In the genomic region with DNA sequence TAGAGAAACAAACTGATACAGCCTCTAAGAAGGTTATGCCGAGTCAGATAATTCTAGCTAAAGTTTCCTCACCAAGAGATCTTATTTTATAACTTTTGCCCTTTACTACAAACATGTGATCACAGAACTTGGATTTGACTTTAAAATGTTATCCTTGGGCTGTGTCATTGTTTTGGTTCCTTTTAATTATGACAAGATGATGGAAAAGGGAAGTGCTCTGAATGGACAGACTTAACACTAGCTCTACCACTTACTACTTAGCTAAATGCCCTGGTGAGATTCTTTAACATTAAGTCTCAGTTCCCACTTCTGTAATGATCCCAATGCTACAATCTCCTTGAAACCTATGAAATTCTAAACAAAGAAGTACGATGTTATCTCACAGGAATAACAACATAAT, we compare ENCODE assay signal across 19 cellular contexts.
DNase-seq lines count a peak whose midpoint lies in the region; ATAC-seq and TF ChIP-seq lines count a peak whose summit lies in the region.
"Had no signal": no experiment of that assay in that cellular context is flagged by ENCODE, and none has a peak within 500 bp of the region (broad histone marks: within the 10 kb centered on the region; RNA-seq: fewer than 3 reads in every experiment).

No MANE protein-coding gene starts in this region.

- no peak overlapping the region for H3K4me3 ChIP-seq in SK-N-SH (ENCODE audit: low read depth in 2 of 2, low read length in 1 of 2)
- H3K4me3 ChIP-seq: breast epithelium, left lung, mucosa of descending colon, transverse colon had no signal

- H3K4me2 ChIP-seq in SK-N-SH = no peak overlapping the region

- peaks cover 0 to 5% of the 10 kb centered on the region in 2 experiments; a peak in 1 of 4 replicates for H3K4me1 ChIP-seq in SK-N-SH (ENCODE audit: control insufficient read depth in 1 of 2, insufficient read depth in 2 of 2, low read depth in 1 of 2, low read length in 1 of 2)
- H3K4me1 ChIP-seq: breast epithelium, left lung, transverse colon had no signal

- H3K27ac Mint-ChIP-seq in chondrocyte (ENCODE audit: unreplicated experiment) = peak overlapping the region; percentile 80
- H3K27ac Mint-ChIP-seq in stimulated activated naive B cell treated with anti-CD40 and anti-IgM and Interleukin-4, amounts not matched to agents 10 μg/mL and 1 μg/mL and 100 μg/mL, for 72 hours = no peak overlapping the region
- no peak overlapping the region for H3K27ac Mint-ChIP-seq in activated naive CD4-positive, alpha-beta T cell treated with anti-CD3 and anti-CD28 coated beads for 36 hours
- H3K27ac Mint-ChIP-seq: activated T-helper 17 cell treated with anti-CD3 and anti-CD28 coated beads, Interleukin-2, amount 50 U/mL, for 72 hours; T-helper 1 cell treated with Interleukin-12 subunit alpha and Interleukin-12 subunit beta and Interleukin-4 antibody, amounts not matched to agents 30 μg/mL and 1 μg/mL, for 36 hours had no signal

- peaks cover under 1% of the 10 kb centered on the region for H3K9me3 Mint-ChIP-seq in chondrocyte (ENCODE audit: low read depth)
- H3K9me3 Mint-ChIP-seq in stimulated activated naive B cell treated with anti-CD40 and anti-IgM and Interleukin-4, amounts not matched to agents 10 μg/mL and 1 μg/mL and 100 μg/mL, for 72 hours = peaks cover 0 to under 1% of the 10 kb centered on the region in 2 donors
- H3K9me3 Mint-ChIP-seq in activated naive CD4-positive, alpha-beta T cell treated with anti-CD3 and anti-CD28 coated beads for 36 hours = no peaks in the 10 kb centered on the region
- H3K9me3 Mint-ChIP-seq: activated T-helper 17 cell treated with anti-CD3 and anti-CD28 coated beads, Interleukin-2, amount 50 U/mL, for 72 hours; T-helper 1 cell treated with Interleukin-12 subunit alpha and Interleukin-12 subunit beta and Interleukin-4 antibody, amounts not matched to agents 30 μg/mL and 1 μg/mL, for 36 hours had no signal

- H3K4me3 Mint-ChIP-seq in chondrocyte (ENCODE audit: unreplicated experiment) = no peak overlapping the region
- H3K4me3 Mint-ChIP-seq in stimulated activated naive B cell treated with anti-CD40 and anti-IgM and Interleukin-4, amounts not matched to agents 10 μg/mL and 1 μg/mL and 100 μg/mL, for 72 hours = no peak overlapping the region
- H3K4me3 Mint-ChIP-seq in activated naive CD4-positive, alpha-beta T cell treated with anti-CD3 and anti-CD28 coated beads for 36 hours = no peak overlapping the region
- H3K4me3 Mint-ChIP-seq: activated T-helper 17 cell treated with anti-CD3 and anti-CD28 coated beads, Interleukin-2, amount 50 U/mL, for 72 hours; T-helper 1 cell treated with Interleukin-12 subunit alpha and Interleukin-12 subunit beta and Interleukin-4 antibody, amounts not matched to agents 30 μg/mL and 1 μg/mL, for 36 hours had no signal

- H3K27me3 ChIP-seq in SK-N-SH (ENCODE audit: insufficient read depth) = no peaks in the 10 kb centered on the region
- H3K27me3 ChIP-seq: breast epithelium, left lung, transverse colon had no signal

- peaks cover 2% of the 10 kb centered on the region for H3K36me3 Mint-ChIP-seq in chondrocyte (ENCODE audit: low read depth)
- H3K36me3 Mint-ChIP-seq in stimulated activated naive B cell treated with anti-CD40 and anti-IgM and Interleukin-4, amounts not matched to agents 10 μg/mL and 1 μg/mL and 100 μg/mL, for 72 hours = peaks cover 8 to 35% of the 10 kb centered on the region in 2 donors
- H3K36me3 Mint-ChIP-seq in activated naive CD4-positive, alpha-beta T cell treated with anti-CD3 and anti-CD28 coated beads for 36 hours (ENCODE audit: low read depth) = peaks cover 30% of the 10 kb centered on the region

- no peak overlapping the region for H3K27ac ChIP-seq in SK-N-SH (ENCODE audit: low read depth in 2 of 2, low read length in 1 of 2)
- H3K27ac ChIP-seq: breast epithelium, left lung, transverse colon had no signal

- no peak for TF ChIP-seq RAD21 in SK-N-SH (IDR thresholded peaks at IDR 0.05; ENCODE audit: low read length)

- H3K36me3 ChIP-seq in SK-N-SH (replicated peaks in 1 of 2; ENCODE audit: control insufficient read depth in 1 of 2, insufficient read depth in 2 of 2, low read length in 1 of 2) = peaks cover 5 to 27% of the 10 kb centered on the region in 2 experiments
- H3K36me3 ChIP-seq: breast epithelium had no signal

- 91% methylated on average over 2 of the region's 2 CpGs for WGBS in SK-N-SH (ENCODE audit: low lambda C conversion rate)

- H3K9me3 ChIP-seq in SK-N-SH = no peaks in the 10 kb centered on the region
- H3K9me3 ChIP-seq: breast epithelium, left lung, mucosa of descending colon, transverse colon had no signal

- no peaks in the 10 kb centered on the region for H3K79me2 ChIP-seq in SK-N-SH (ENCODE audit: insufficient read depth)

- peaks cover 16% of the 10 kb centered on the region for H3F3A ChIP-seq in SK-N-SH (replicated peaks; ENCODE audit: insufficient read depth)

- peak overlapping the region; percentile 67 for H2AFZ ChIP-seq in SK-N-SH (ENCODE audit: low read depth)

- no peak for ATAC-seq in SK-N-SH treated with all-trans-retinoic acid at 6 μM for 48 hours
- peak; percentile 81 to 82 for ATAC-seq in stimulated activated naive B cell treated with anti-CD40 and anti-IgM and Interleukin-4, amounts not matched to agents 10 μg/mL and 1 μg/mL and 100 μg/mL, for 72 hours (replicated peaks)
- ATAC-seq in HG02798 (IDR thresholded peaks at IDR 0.05; ENCODE audit: poor library complexity, unreplicated experiment) = no peak
- no peak for ATAC-seq in HG03565 (IDR thresholded peaks at IDR 0.05; ENCODE audit: unreplicated experiment)
- ATAC-seq: activated T-helper 17 cell treated with anti-CD3 and anti-CD28 coated beads, Interleukin-2, amount 50 U/mL, for 72 hours; left lung; mucosa of descending colon had no signal

- TF ChIP-seq EP300 in SK-N-SH (IDR thresholded peaks at IDR 0.05; ENCODE audit: borderline replicate concordance in 1 of 2, low read depth in 1 of 2, low read length in 1 of 2) = no peak

- TF ChIP-seq CTCF in SK-N-SH (IDR thresholded peaks at IDR 0.05) = no peak
- no peak for TF ChIP-seq CTCF in chondrocyte (IDR thresholded peaks at IDR 0.05)

- no peaks in the 10 kb centered on the region for H3K27me3 Mint-ChIP-seq in chondrocyte (ENCODE audit: low read depth)
- no peaks in the 10 kb centered on the region for H3K27me3 Mint-ChIP-seq in stimulated activated naive B cell treated with anti-CD40 and anti-IgM and Interleukin-4, amounts not matched to agents 10 μg/mL and 1 μg/mL and 100 μg/mL, for 72 hours
- no peaks in the 10 kb centered on the region for H3K27me3 Mint-ChIP-seq in activated naive CD4-positive, alpha-beta T cell treated with anti-CD3 and anti-CD28 coated beads for 36 hours (ENCODE audit: low read depth)
- H3K27me3 Mint-ChIP-seq: activated T-helper 17 cell treated with anti-CD3 and anti-CD28 coated beads, Interleukin-2, amount 50 U/mL, for 72 hours had no signal

- no peaks in the 10 kb centered on the region for H3K9me2 ChIP-seq in SK-N-SH

- peaks cover 46% of the 10 kb centered on the region for H3K4me1 Mint-ChIP-seq in chondrocyte (ENCODE audit: low read depth)
- peaks cover 5 to 8% of the 10 kb centered on the region in 2 donors for H3K4me1 Mint-ChIP-seq in stimulated activated naive B cell treated with anti-CD40 and anti-IgM and Interleukin-4, amounts not matched to agents 10 μg/mL and 1 μg/mL and 100 μg/mL, for 72 hours
- no peaks in the 10 kb centered on the region for H3K4me1 Mint-ChIP-seq in activated naive CD4-positive, alpha-beta T cell treated with anti-CD3 and anti-CD28 coated beads for 36 hours (ENCODE audit: low read depth)
- H3K4me1 Mint-ChIP-seq: activated T-helper 17 cell treated with anti-CD3 and anti-CD28 coated beads, Interleukin-2, amount 50 U/mL, for 72 hours had no signal

- H4K20me1 ChIP-seq in SK-N-SH (ENCODE audit: insufficient read depth) = no peaks in the 10 kb centered on the region

- CTCF ChIA-PET in SK-N-SH (lab: Yijun Ruan, JAX) = no interaction called here
- CTCF ChIA-PET in activated naive CD4-positive, alpha-beta T cell treated with anti-CD3 and anti-CD28 coated beads for 36 hours (lab: Charles Lee) = no interaction called here

- DNase-seq in SK-N-SH = no peak
- DNase-seq in MV-4-11 (lab: John Stamatoyannopoulos, UW) = peak; percentile 92
- no peak for DNase-seq in chondrocyte (ENCODE audit: low spot score)
- no peak for DNase-seq in stimulated activated naive B cell treated with anti-CD40 and anti-IgM and Interleukin-4, amounts not matched to agents 10 μg/mL and 1 μg/mL and 100 μg/mL, for 72 hours
- DNase-seq in activated naive CD4-positive, alpha-beta T cell treated with anti-CD3 and anti-CD28 coated beads for 36 hours = no peak
- DNase-seq: 8988T, C1 segment of cervical spinal cord, HCEC 1CT, left lung, mucosa of descending colon, NCI-H146, NCI-H82, transverse colon had no signal

- H3K9ac ChIP-seq in SK-N-SH = no peak overlapping the region

- intact Hi-C loops in activated naive CD4-positive, alpha-beta T cell treated with anti-CD3 and anti-CD28 coated beads for 36 hours (cut with micrococcal nuclease) = no loop called here

- POLR2A ChIA-PET in SK-N-SH (lab: Yijun Ruan, JAX) = no interaction called here

TF ChIP-seq in SK-N-SH, 30 proteins besides CTCF, POLR2A, EP300 and RAD21 (continues in another document):
- no peak for TF ChIP-seq GABPA (IDR thresholded peaks at IDR 0.05; ENCODE audit: low read depth)
- TF ChIP-seq, protein P1, sequence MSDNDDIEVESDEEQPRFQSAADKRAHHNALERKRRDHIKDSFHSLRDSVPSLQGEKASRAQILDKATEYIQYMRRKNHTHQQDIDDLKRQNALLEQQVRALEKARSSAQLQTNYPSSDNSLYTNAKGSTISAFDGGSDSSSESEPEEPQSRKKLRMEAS (IDR thresholded peaks at IDR 0.05; ENCODE audit: low read depth) = no peak
- TF ChIP-seq CHD2 (IDR thresholded peaks at IDR 0.05; ENCODE audit: low read length, partially characterized antibody) = no peak
- TF ChIP-seq EZH2phosphoT487 (IDR thresholded peaks at IDR 0.05; ENCODE audit: borderline replicate concordance, low read depth) = no peak

TF ChIP-seq in SK-N-SH treated with all-trans-retinoic acid at 6 μM for 48 hours, 23 proteins besides CTCF, POLR2A, EP300 and RAD21 (continues in another document):
- TF ChIP-seq ZFP3 (CRISPR knock-in tag; IDR thresholded peaks at IDR 0.05) (no peak), ZFP30 (CRISPR knock-in tag; IDR thresholded peaks at IDR 0.05) (no peak)
- TF ChIP-seq, protein P2, sequence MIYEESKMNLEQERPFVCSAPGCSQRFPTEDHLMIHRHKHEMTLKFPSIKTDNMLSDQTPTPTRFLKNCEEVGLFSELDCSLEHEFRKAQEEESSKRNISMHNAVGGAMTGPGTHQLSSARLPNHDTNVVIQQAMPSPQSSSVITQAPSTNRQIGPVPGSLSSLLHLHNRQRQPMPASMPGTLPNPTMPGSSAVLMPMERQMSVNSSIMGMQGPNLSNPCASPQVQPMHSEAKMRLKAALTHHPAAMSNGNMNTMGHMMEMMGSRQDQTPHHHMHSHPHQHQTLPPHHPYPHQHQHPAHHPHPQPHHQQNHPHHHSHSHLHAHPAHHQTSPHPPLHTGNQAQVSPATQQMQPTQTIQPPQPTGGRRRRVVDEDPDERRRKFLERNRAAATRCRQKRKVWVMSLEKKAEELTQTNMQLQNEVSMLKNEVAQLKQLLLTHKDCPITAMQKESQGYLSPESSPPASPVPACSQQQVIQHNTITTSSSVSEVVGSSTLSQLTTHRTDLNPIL (CRISPR knock-in tag; IDR thresholded peaks at IDR 0.05; ENCODE audit: low read depth) = no peak

Comparison
In these comparisons a context has a peak if more than half of its experiments do, and no peak if none do; other contexts are left out.
1. ATAC-seq: peak in stimulated activated naive B cell treated with anti-CD40 and anti-IgM and Interleukin-4, amounts not matched to agents 10 μg/mL and 1 μg/mL and 100 μg/mL, for 72 hours (2 of 2); none in SK-N-SH treated with all-trans-retinoic acid at 6 μM for 48 hours (single experiment), HG02798 (single experiment) and HG03565 (single experiment).